Comparison of ENCODE assay signal across 17 cellular contexts in genomic region chr21:23003951-23004350, GRCh38.
DNase-seq lines count a peak whose midpoint lies in the region; ATAC-seq and TF ChIP-seq lines count a peak whose summit lies in the region.
"Had no signal": no experiment of that assay in that cellular context is flagged by ENCODE, and none has a peak within 500 bp of the region (broad histone marks: within the 10 kb centered on the region; RNA-seq: fewer than 3 reads in every experiment).

No MANE protein-coding gene starts in this region.

- peak in 2 of 3 experiments; percentile 25 to 64 for DNase-seq in NCI-H1417 (lab: John Stamatoyannopoulos, UW)
- no peak for DNase-seq in NCI-H1417 treated with DMSO at 0.1 percent for 48 hours (lab: John Stamatoyannopoulos, UW)
- peak; percentile 6 for DNase-seq in SHP77 treated with DMSO at 0.1 percent for 48 hours (lab: John Stamatoyannopoulos, UW)
- DNase-seq in SHP77 (lab: John Stamatoyannopoulos, UW): no peak
- peak; percentile 77 for DNase-seq in NCI-H748 (lab: John Stamatoyannopoulos, UW; ENCODE audit: unreplicated experiment)
- DNase-seq in PC-3: peak; percentile 46
- no peak for DNase-seq in osteoblast (ENCODE audit: insufficient read length, low spot score, missing footprints)
- DNase-seq in activated CD4-positive, alpha-beta T cell treated with anti-CD3 and anti-CD28 coated beads, Interleukin-2, amount 50 U/mL, for 4 hours: no peak
- DNase-seq: C1 segment of cervical spinal cord; Calu3; CD4-positive, alpha-beta memory T cell; COR-L47; DMS153; DND-41; GM23248; H7; HCEC 1CT had no signal

- H3K4me1 ChIP-seq in PC-3 (ENCODE audit: insufficient read depth, low read length) (peaks cover 7% of the 10 kb centered on the region; the same call in 1 of the 2 replicates), osteoblast (ENCODE audit: insufficient read depth, low read length) (no peaks in the 10 kb centered on the region)

- TF ChIP-seq CTCF in PC-3 (conservative IDR thresholded peaks at IDR 0.05; ENCODE audit: low read depth, low read length) (no peak), osteoblast (IDR thresholded peaks at IDR 0.05; ENCODE audit: extremely low read depth, low read depth, low read length) (no peak)

- H3K4me2 ChIP-seq in PC-3 (ENCODE audit: low read length): peak overlapping the region; percentile 55
- H3K4me2 ChIP-seq in osteoblast (ENCODE audit: insufficient read depth, low read length): no peak overlapping the region

- intact Hi-C loops in PC-3 (cut with micrococcal nuclease): no loop called here

- peak overlapping the region; percentile 46; the same call in 1 of the 2 replicates for H2AFZ ChIP-seq in PC-3 (ENCODE audit: low read length)
- no peak overlapping the region for H2AFZ ChIP-seq in osteoblast (ENCODE audit: low read length)
- H2AFZ ChIP-seq: GM23248 had no signal

- H3K79me2 ChIP-seq in PC-3 (ENCODE audit: low read length) (no peaks in the 10 kb centered on the region), osteoblast (ENCODE audit: insufficient read depth, low read length) (no peaks in the 10 kb centered on the region)

- POLR2A ChIA-PET in PC-3 (lab: Charles Lee; ENCODE audit: unreplicated experiment): no interaction called here

- no peaks in the 10 kb centered on the region for H3F3A ChIP-seq in PC-3 (ENCODE audit: low read length, unreplicated experiment)

- no peaks in the 10 kb centered on the region for H3K27me3 ChIP-seq in PC-3 (ENCODE audit: low read length)
- no peaks in the 10 kb centered on the region for H3K27me3 ChIP-seq in osteoblast (ENCODE audit: insufficient read depth, low read length)

- CTCF ChIA-PET in PC-3 (lab: Charles Lee): no interaction called here

- peaks cover 4% of the 10 kb centered on the region; the same call in 1 of the 2 replicates for H3K9me2 ChIP-seq in PC-3 (replicated peaks; ENCODE audit: low read length)

- H3K9me3 ChIP-seq in PC-3 (ENCODE audit: low read length) (no peaks in the 10 kb centered on the region), osteoblast (ENCODE audit: low read depth, low read length) (peaks cover 3% of the 10 kb centered on the region)

- peak; percentile 51; the same call in 1 of the 2 replicates for ATAC-seq in PC-3

- H3K36me3 ChIP-seq in PC-3 (ENCODE audit: low read depth, low read length): no peaks in the 10 kb centered on the region
- H3K36me3 ChIP-seq in osteoblast (ENCODE audit: insufficient read depth, low read length): no peaks in the 10 kb centered on the region

- no peak overlapping the region for H3K4me3 ChIP-seq in PC-3 (ENCODE audit: low read length)
- H3K4me3 ChIP-seq in osteoblast (ENCODE audit: insufficient read depth, low read length): no peak overlapping the region
- H3K4me3 ChIP-seq: GM23248 had no signal

- BruUV-seq in PC-3 (replicated peaks; lab: Mats Ljungman, UMichigan): no TSS peak

- H4K20me1 ChIP-seq in PC-3 (ENCODE audit: low read length) (no peaks in the 10 kb centered on the region), osteoblast (ENCODE audit: insufficient read depth, low read length) (no peaks in the 10 kb centered on the region)

- H3K9ac ChIP-seq in PC-3 (ENCODE audit: low read length): no peak overlapping the region
- H3K9ac ChIP-seq: GM23248 had no signal

- H3K27ac ChIP-seq in PC-3 (ENCODE audit: low read length): no peak overlapping the region
- no peak overlapping the region for H3K27ac ChIP-seq in osteoblast (ENCODE audit: low read depth, low read length)
- H3K27ac ChIP-seq: GM23248 had no signal

Comparison
In these comparisons a context has a peak if more than half of its experiments do, and no peak if none do; other contexts are left out.
1. DNase-seq: peak in NCI-H1417 (2 of 3), SHP77 treated with DMSO at 0.1 percent for 48 hours (single experiment), NCI-H748 (single experiment) and PC-3 (single experiment); none in NCI-H1417 treated with DMSO at 0.1 percent for 48 hours (single experiment), SHP77 (0 of 2), osteoblast (single experiment) and activated CD4-positive, alpha-beta T cell treated with anti-CD3 and anti-CD28 coated beads, Interleukin-2, amount 50 U/mL, for 4 hours (0 of 2).